Comparison of ENCODE assay signal across 25 cellular contexts in genomic region chr6:513961-514360, GRCh38.
DNase-seq lines count a peak whose midpoint lies in the region; ATAC-seq and TF ChIP-seq lines count a peak whose summit lies in the region.
"Had no signal": no experiment of that assay in that cellular context is flagged by ENCODE, and none has a peak within 500 bp of the region (broad histone marks: within the 10 kb centered on the region; RNA-seq: fewer than 3 reads in every experiment).

No MANE protein-coding gene starts in this region.

- no peak overlapping the region for H3K9ac ChIP-seq in mammary epithelial cell (ENCODE audit: insufficient read depth, low read length)

- H3K4me3 ChIP-seq in CD8-positive, alpha-beta T cell (ENCODE audit: low read depth, low read length) = no peak overlapping the region
- H3K4me3 ChIP-seq in osteoblast (ENCODE audit: insufficient read depth, low read length) = no peak overlapping the region
- H3K4me3 ChIP-seq in mammary epithelial cell (replicated peaks in 1 of 3; ENCODE audit: insufficient read depth in 1 of 3, low read depth in 2 of 3, low read length in 3 of 3) = no peak overlapping the region
- H3K4me3 ChIP-seq: hepatocyte, thoracic aorta, uterus had no signal

- intact Hi-C loops in CD8-positive, alpha-beta T cell (cut with DNase I, micrococcal nuclease) = no loop called here
- intact Hi-C loops in mammary epithelial cell (cut with micrococcal nuclease) = no loop called here

- peaks cover 46% of the 10 kb centered on the region for H3K36me3 Mint-ChIP-seq in activated CD4-positive, alpha-beta T cell treated with anti-CD3 and anti-CD28 coated beads, Interleukin-2, amount 10 ng/mL, durations not matched to agents 7 days and 5 days (ENCODE audit: low read depth)
- H3K36me3 Mint-ChIP-seq in CD8-positive, alpha-beta T cell = peaks cover 27% of the 10 kb centered on the region
- peaks cover 38% of the 10 kb centered on the region for H3K36me3 Mint-ChIP-seq in activated naive CD8-positive, alpha-beta T cell treated with anti-CD3 and anti-CD28 coated beads, Interleukin-2, amount 10 ng/mL, durations not matched to agents 7 days and 5 days

- H3K4me1 Mint-ChIP-seq in activated CD4-positive, alpha-beta T cell treated with anti-CD3 and anti-CD28 coated beads, Interleukin-2, amount 10 ng/mL, durations not matched to agents 7 days and 5 days = peaks cover 62% of the 10 kb centered on the region
- peaks cover 49% of the 10 kb centered on the region for H3K4me1 Mint-ChIP-seq in CD8-positive, alpha-beta T cell (ENCODE audit: low read depth)
- H3K4me1 Mint-ChIP-seq in activated naive CD8-positive, alpha-beta T cell treated with anti-CD3 and anti-CD28 coated beads, Interleukin-2, amount 10 ng/mL, durations not matched to agents 7 days and 5 days = peaks cover 44% of the 10 kb centered on the region

- no peaks in the 10 kb centered on the region for H3K27me3 ChIP-seq in CD8-positive, alpha-beta T cell (ENCODE audit: insufficient read depth, low read length)
- no peaks in the 10 kb centered on the region for H3K27me3 ChIP-seq in osteoblast (ENCODE audit: insufficient read depth, low read length)
- H3K27me3 ChIP-seq in mammary epithelial cell (ENCODE audit: insufficient read depth, low read length) = no peaks in the 10 kb centered on the region
- H3K27me3 ChIP-seq: hepatocyte, uterus had no signal

- no peaks in the 10 kb centered on the region for H3K27me3 Mint-ChIP-seq in activated CD4-positive, alpha-beta T cell treated with anti-CD3 and anti-CD28 coated beads, Interleukin-2, amount 10 ng/mL, durations not matched to agents 7 days and 5 days
- no peaks in the 10 kb centered on the region for H3K27me3 Mint-ChIP-seq in CD8-positive, alpha-beta T cell (ENCODE audit: low read depth)
- no peaks in the 10 kb centered on the region for H3K27me3 Mint-ChIP-seq in activated naive CD8-positive, alpha-beta T cell treated with anti-CD3 and anti-CD28 coated beads, Interleukin-2, amount 10 ng/mL, durations not matched to agents 7 days and 5 days
- H3K27me3 Mint-ChIP-seq: IgD-negative memory B cell, progenitor cell of endocrine pancreas had no signal

- no peak for ATAC-seq in CD8-positive, alpha-beta T cell
- no peak for ATAC-seq in activated naive CD8-positive, alpha-beta T cell treated with anti-CD3 and anti-CD28 coated beads, Interleukin-2, amount 10 ng/mL, durations not matched to agents 7 days and 5 days (ENCODE audit: low read depth)

- no peaks in the 10 kb centered on the region for H3K9me3 ChIP-seq in CD8-positive, alpha-beta T cell (ENCODE audit: low read length)
- no peaks in the 10 kb centered on the region for H3K9me3 ChIP-seq in osteoblast (ENCODE audit: low read depth, low read length)
- no peaks in the 10 kb centered on the region for H3K9me3 ChIP-seq in mammary epithelial cell (replicated peaks; ENCODE audit: insufficient read depth, low read length)
- H3K9me3 ChIP-seq: thoracic aorta, uterus had no signal

- H3K4me1 ChIP-seq in CD8-positive, alpha-beta T cell (ENCODE audit: insufficient read depth, low read length) = peaks cover 33% of the 10 kb centered on the region
- H3K4me1 ChIP-seq in osteoblast (ENCODE audit: insufficient read depth, low read length) (no peaks in the 10 kb centered on the region), mammary epithelial cell (ENCODE audit: insufficient read depth, low read length) (no peaks in the 10 kb centered on the region)
- H3K4me1 ChIP-seq: uterus had no signal

- peak overlapping the region; percentile 74 for H3K27ac Mint-ChIP-seq in activated CD4-positive, alpha-beta T cell treated with anti-CD3 and anti-CD28 coated beads, Interleukin-2, amount 10 ng/mL, durations not matched to agents 7 days and 5 days
- H3K27ac Mint-ChIP-seq in CD8-positive, alpha-beta T cell = peak overlapping the region; percentile 67
- H3K27ac Mint-ChIP-seq in activated naive CD8-positive, alpha-beta T cell treated with anti-CD3 and anti-CD28 coated beads, Interleukin-2, amount 10 ng/mL, durations not matched to agents 7 days and 5 days = peak overlapping the region; percentile 76
- H3K27ac Mint-ChIP-seq: endodermal cell, H9, progenitor cell of endocrine pancreas had no signal

- H3K9me3 Mint-ChIP-seq in activated CD4-positive, alpha-beta T cell treated with anti-CD3 and anti-CD28 coated beads, Interleukin-2, amount 10 ng/mL, durations not matched to agents 7 days and 5 days = peaks cover 16% of the 10 kb centered on the region
- peaks cover 3% of the 10 kb centered on the region for H3K9me3 Mint-ChIP-seq in CD8-positive, alpha-beta T cell
- H3K9me3 Mint-ChIP-seq in activated naive CD8-positive, alpha-beta T cell treated with anti-CD3 and anti-CD28 coated beads, Interleukin-2, amount 10 ng/mL, durations not matched to agents 7 days and 5 days = peaks cover 9% of the 10 kb centered on the region

- in situ Hi-C loops in mammary epithelial cell (cut with MboI; ENCODE audit: low sequenced_read_pairs in 2 of 2) = no loop called here

- CTCF ChIA-PET in activated CD4-positive, alpha-beta T cell treated with anti-CD3 and anti-CD28 coated beads, Interleukin-2, amount 10 ng/mL, durations not matched to agents 7 days and 5 days (lab: Charles Lee) = no interaction called here
- CTCF ChIA-PET in CD8-positive, alpha-beta T cell (lab: Charles Lee) = no interaction called here
- CTCF ChIA-PET in mammary epithelial cell (lab: Charles Lee; ENCODE audit: low non-redundant PET) = no interaction called here

- no TSS peak for BruUV-seq in mammary epithelial cell (replicated peaks; lab: Mats Ljungman, UMichigan)

- WGBS in mammary epithelial cell (ENCODE audit: low coverage, missing lambda C conversion rate) = 91% methylated on average over 3 of the region's 3 CpGs

- H4K20me1 ChIP-seq in osteoblast (ENCODE audit: insufficient read depth, low read length) (no peaks in the 10 kb centered on the region), mammary epithelial cell (ENCODE audit: insufficient read depth, low read length) (no peaks in the 10 kb centered on the region)

- TF ChIP-seq CTCF in CD8-positive, alpha-beta T cell (IDR thresholded peaks at IDR 0.05) = no peak
- TF ChIP-seq CTCF in osteoblast (IDR thresholded peaks at IDR 0.05; ENCODE audit: extremely low read depth, low read depth, low read length) (no peak), mammary epithelial cell (conservative IDR thresholded peaks at IDR 0.05 in 1 of 2, IDR thresholded peaks at IDR 0.05 in 1 of 2; ENCODE audit: extremely low read depth in 1 of 2, insufficient read depth in 1 of 2, low read depth in 1 of 2, low read length in 2 of 2) (no peak)

- dilution Hi-C loops in mammary epithelial cell (cut with HindIII; ENCODE audit: low sequenced_read_pairs) = no loop called here

- H3K79me2 ChIP-seq in osteoblast (ENCODE audit: insufficient read depth, low read length) (no peaks in the 10 kb centered on the region), mammary epithelial cell (ENCODE audit: insufficient read depth, low read length) (no peaks in the 10 kb centered on the region)
- H3K79me2 ChIP-seq: hepatocyte had no signal

- no peak overlapping the region for H3K4me3 Mint-ChIP-seq in activated CD4-positive, alpha-beta T cell treated with anti-CD3 and anti-CD28 coated beads, Interleukin-2, amount 10 ng/mL, durations not matched to agents 7 days and 5 days
- H3K4me3 Mint-ChIP-seq in CD8-positive, alpha-beta T cell = no peak overlapping the region
- H3K4me3 Mint-ChIP-seq in activated naive CD8-positive, alpha-beta T cell treated with anti-CD3 and anti-CD28 coated beads, Interleukin-2, amount 10 ng/mL, durations not matched to agents 7 days and 5 days = peak overlapping the region; percentile 18
- H3K4me3 Mint-ChIP-seq: endodermal cell, H9, IgD-negative memory B cell had no signal

- DNase-seq in activated CD4-positive, alpha-beta T cell treated with anti-CD3 and anti-CD28 coated beads, Interleukin-2, amount 10 ng/mL, durations not matched to agents 7 days and 5 days = no peak
- no peak for DNase-seq in activated CD4-positive, alpha-beta T cell treated with anti-CD3 and anti-CD28 coated beads for 48 hours
- DNase-seq in CD8-positive, alpha-beta T cell = no peak
- no peak for DNase-seq in activated naive CD8-positive, alpha-beta T cell treated with anti-CD3 and anti-CD28 coated beads, Interleukin-2, amount 10 ng/mL, durations not matched to agents 7 days and 5 days
- DNase-seq in osteoblast (ENCODE audit: insufficient read length, low spot score, missing footprints) = peak; percentile 66
- DNase-seq in Kasumi-1 (lab: John Stamatoyannopoulos, UW) = no peak
- DNase-seq in mammary epithelial cell = no peak
- no peak for DNase-seq in stimulated activated naive CD4-positive, alpha-beta T cell treated with Interleukin-2 at 50 U/mL for 16 hours (lab: John Stamatoyannopoulos, UW)
- DNase-seq: activated CD4-positive, alpha-beta T cell treated with anti-CD3 and anti-CD28 coated beads, Interleukin-2, amount 50 U/mL, for 4 hours; central memory CD4-positive, alpha-beta T cell; NCI-H1092; NCI-H1930; NCI-H524 treated with DMSO at 0.1 percent for 48 hours; Right ventricle myocardium superior; stimulated activated CD4-positive, alpha-beta T cell treated with anti-CD3 and anti-CD28 coated beads, Interleukin-12 subunit alpha, Interleukin-12 subunit beta, amount 100 ng/mL, for 4 hours; stimulated activated CD4-positive, alpha-beta T cell treated with anti-CD3 and anti-CD28 coated beads, Interleukin-4, amount 100 ng/mL, for 1 hour; T-helper 9 cell; uterus had no signal

- no peaks in the 10 kb centered on the region for H3K36me3 ChIP-seq in CD8-positive, alpha-beta T cell (ENCODE audit: insufficient read depth, low read length)
- H3K36me3 ChIP-seq in osteoblast (ENCODE audit: insufficient read depth, low read length) (no peaks in the 10 kb centered on the region), mammary epithelial cell (ENCODE audit: insufficient read depth, low read length) (no peaks in the 10 kb centered on the region)
- H3K36me3 ChIP-seq: uterus had no signal

- no peak overlapping the region for H3K27ac ChIP-seq in CD8-positive, alpha-beta T cell (ENCODE audit: low read depth, low read length)
- H3K27ac ChIP-seq in osteoblast (ENCODE audit: low read depth, low read length) = no peak overlapping the region
- H3K27ac ChIP-seq in mammary epithelial cell (ENCODE audit: insufficient read depth, low read depth, low read length) = no peak overlapping the region
- H3K27ac ChIP-seq: hepatocyte, thoracic aorta, uterus, VCaP had no signal

- POLR2A ChIA-PET in activated CD4-positive, alpha-beta T cell treated with anti-CD3 and anti-CD28 coated beads, Interleukin-2, amount 10 ng/mL, durations not matched to agents 7 days and 5 days (lab: Charles Lee) = no interaction called here
- POLR2A ChIA-PET in CD8-positive, alpha-beta T cell (lab: Charles Lee) = no interaction called here
- POLR2A ChIA-PET in activated naive CD8-positive, alpha-beta T cell treated with anti-CD3 and anti-CD28 coated beads, Interleukin-2, amount 10 ng/mL, durations not matched to agents 7 days and 5 days (lab: Charles Lee) = interaction anchor here (2.5 kb wide), 1 partner anchor 122 kb away, joined by 11 read pairs; the partner anchor contains the start of gene IRF4

- H2AFZ ChIP-seq in osteoblast (ENCODE audit: low read length) (no peak overlapping the region), mammary epithelial cell (ENCODE audit: low read depth, low read length) (no peak overlapping the region)
- H2AFZ ChIP-seq: hepatocyte had no signal

- H3K4me2 ChIP-seq in osteoblast (ENCODE audit: insufficient read depth, low read length) (no peak overlapping the region), mammary epithelial cell (ENCODE audit: insufficient read depth, low read depth, low read length) (no peak overlapping the region)
- H3K4me2 ChIP-seq: hepatocyte had no signal
